ENCODE assay signal across 1 cellular context in the genomic region with DNA sequence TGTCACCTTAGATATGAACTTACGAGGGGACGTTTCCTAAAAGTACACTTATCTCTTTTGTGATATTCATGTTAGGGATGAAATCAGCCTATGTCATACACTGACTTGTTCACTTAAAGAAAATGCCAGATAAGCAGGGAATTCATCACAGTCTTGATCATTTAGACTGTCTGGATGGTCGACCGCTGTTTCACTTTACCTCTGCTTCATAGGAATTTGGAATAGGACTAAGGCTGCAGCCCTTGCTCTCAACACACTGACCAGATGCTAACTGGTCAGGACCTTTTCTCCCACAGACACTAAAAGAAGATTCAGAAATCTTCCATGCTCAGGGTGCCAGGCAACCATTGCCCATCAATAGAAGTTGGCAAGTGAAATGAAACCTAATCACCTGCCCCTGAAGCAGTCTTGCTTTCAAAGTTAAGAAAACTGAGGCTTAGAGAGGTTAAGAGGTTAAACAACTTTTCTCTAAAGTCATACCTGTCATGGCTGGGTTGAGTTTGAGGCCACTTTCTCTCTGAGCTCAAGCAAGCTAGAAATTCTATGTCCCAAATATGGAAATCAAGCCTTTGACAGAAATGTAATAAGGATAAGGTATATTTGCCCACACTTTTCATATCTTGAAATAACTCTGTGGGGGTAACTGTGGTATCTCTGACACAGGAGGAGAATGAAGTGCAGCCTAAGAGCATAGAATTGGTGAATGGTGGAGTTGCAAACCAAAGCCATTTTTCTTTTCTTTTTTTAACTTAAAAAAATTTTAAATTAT.
TF ChIP-seq lines count a peak whose summit lies in the region.

No MANE protein-coding gene starts in this region.

TF ChIP-seq in GM12878, 131 proteins besides CTCF, POLR2A, EP300 and RAD21 (continued from another document and continues in another):
- TF ChIP-seq, protein P1, sequence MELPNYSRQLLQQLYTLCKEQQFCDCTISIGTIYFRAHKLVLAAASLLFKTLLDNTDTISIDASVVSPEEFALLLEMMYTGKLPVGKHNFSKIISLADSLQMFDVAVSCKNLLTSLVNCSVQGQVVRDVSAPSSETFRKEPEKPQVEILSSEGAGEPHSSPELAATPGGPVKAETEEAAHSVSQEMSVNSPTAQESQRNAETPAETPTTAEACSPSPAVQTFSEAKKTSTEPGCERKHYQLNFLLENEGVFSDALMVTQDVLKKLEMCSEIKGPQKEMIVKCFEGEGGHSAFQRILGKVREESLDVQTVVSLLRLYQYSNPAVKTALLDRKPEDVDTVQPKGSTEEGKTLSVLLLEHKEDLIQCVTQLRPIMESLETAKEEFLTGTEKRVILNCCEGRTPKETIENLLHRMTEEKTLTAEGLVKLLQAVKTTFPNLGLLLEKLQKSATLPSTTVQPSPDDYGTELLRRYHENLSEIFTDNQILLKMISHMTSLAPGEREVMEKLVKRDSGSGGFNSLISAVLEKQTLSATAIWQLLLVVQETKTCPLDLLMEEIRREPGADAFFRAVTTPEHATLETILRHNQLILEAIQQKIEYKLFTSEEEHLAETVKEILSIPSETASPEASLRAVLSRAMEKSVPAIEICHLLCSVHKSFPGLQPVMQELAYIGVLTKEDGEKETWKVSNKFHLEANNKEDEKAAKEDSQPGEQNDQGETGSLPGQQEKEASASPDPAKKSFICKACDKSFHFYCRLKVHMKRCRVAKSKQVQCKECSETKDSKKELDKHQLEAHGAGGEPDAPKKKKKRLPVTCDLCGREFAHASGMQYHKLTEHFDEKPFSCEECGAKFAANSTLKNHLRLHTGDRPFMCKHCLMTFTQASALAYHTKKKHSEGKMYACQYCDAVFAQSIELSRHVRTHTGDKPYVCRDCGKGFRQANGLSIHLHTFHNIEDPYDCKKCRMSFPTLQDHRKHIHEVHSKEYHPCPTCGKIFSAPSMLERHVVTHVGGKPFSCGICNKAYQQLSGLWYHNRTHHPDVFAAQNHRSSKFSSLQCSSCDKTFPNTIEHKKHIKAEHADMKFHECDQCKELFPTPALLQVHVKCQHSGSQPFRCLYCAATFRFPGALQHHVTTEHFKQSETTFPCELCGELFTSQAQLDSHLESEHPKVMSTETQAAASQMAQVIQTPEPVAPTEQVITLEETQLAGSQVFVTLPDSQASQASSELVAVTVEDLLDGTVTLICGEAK (IDR thresholded peaks at IDR 0.05; ENCODE audit: borderline replicate concordance) = no peak
- TF ChIP-seq CREM (IDR thresholded peaks at IDR 0.05; ENCODE audit: low read depth) (0 out of 2 replicates have a peak, but pooled peaks have one; percentile 5), MEF2A (IDR thresholded peaks at IDR 0.05; ENCODE audit: insufficient read depth, low read depth, low read length) (0 out of 2 replicates have a peak, but pooled peaks have one; percentile 23), MTA2 (IDR thresholded peaks at IDR 0.05; ENCODE audit: low read depth) (no peak), LARP7 (IDR thresholded peaks at IDR 0.05) (no peak), TCF12 (IDR thresholded peaks at IDR 0.05; ENCODE audit: low read depth, low read length) (no peak), EGR1 (IDR thresholded peaks at IDR 0.05; ENCODE audit: borderline replicate concordance in 1 of 2, low read depth in 2 of 2, low read length in 2 of 2) (no peak), CHD4 (IDR thresholded peaks at IDR 0.05) (no peak), NRF1 (conservative IDR thresholded peaks at IDR 0.05; ENCODE audit: low read depth, low read length) (no peak), YY1 (IDR thresholded peaks at IDR 0.05; ENCODE audit: low read depth, low read length) (0 out of 2 replicates have a peak, but pooled peaks have one; percentile 12), RAD51 (IDR thresholded peaks at IDR 0.05) (no peak), PAX8 (IDR thresholded peaks at IDR 0.05) (no peak), NR2F1 (conservative IDR thresholded peaks at IDR 0.05) (peak; percentile 85), ETV6 (conservative IDR thresholded peaks at IDR 0.05 in 1 of 2, IDR thresholded peaks at IDR 0.05 in 1 of 2; ENCODE audit: borderline replicate concordance in 1 of 2, low read depth in 1 of 2) (peak in 1 of 2 experiments; percentile 40; a peak in 2 of 4 replicates), BMI1 (IDR thresholded peaks at IDR 0.05; ENCODE audit: borderline replicate concordance) (no peak), SMC3 (IDR thresholded peaks at IDR 0.05; ENCODE audit: borderline replicate concordance, low read length) (no peak), RUNX3 (IDR thresholded peaks at IDR 0.05; ENCODE audit: low read length) (0 out of 2 replicates have a peak, but pooled peaks have one; percentile 7), PML (IDR thresholded peaks at IDR 0.05; ENCODE audit: low read length) (no peak), IRF4 (IDR thresholded peaks at IDR 0.05; ENCODE audit: low read depth, low read length) (no peak), CBX5 (IDR thresholded peaks at IDR 0.05; ENCODE audit: low read depth) (no peak), BCL11A (IDR thresholded peaks at IDR 0.05; ENCODE audit: low read depth, low read length) (no peak)
- TF ChIP-seq, protein P2, sequence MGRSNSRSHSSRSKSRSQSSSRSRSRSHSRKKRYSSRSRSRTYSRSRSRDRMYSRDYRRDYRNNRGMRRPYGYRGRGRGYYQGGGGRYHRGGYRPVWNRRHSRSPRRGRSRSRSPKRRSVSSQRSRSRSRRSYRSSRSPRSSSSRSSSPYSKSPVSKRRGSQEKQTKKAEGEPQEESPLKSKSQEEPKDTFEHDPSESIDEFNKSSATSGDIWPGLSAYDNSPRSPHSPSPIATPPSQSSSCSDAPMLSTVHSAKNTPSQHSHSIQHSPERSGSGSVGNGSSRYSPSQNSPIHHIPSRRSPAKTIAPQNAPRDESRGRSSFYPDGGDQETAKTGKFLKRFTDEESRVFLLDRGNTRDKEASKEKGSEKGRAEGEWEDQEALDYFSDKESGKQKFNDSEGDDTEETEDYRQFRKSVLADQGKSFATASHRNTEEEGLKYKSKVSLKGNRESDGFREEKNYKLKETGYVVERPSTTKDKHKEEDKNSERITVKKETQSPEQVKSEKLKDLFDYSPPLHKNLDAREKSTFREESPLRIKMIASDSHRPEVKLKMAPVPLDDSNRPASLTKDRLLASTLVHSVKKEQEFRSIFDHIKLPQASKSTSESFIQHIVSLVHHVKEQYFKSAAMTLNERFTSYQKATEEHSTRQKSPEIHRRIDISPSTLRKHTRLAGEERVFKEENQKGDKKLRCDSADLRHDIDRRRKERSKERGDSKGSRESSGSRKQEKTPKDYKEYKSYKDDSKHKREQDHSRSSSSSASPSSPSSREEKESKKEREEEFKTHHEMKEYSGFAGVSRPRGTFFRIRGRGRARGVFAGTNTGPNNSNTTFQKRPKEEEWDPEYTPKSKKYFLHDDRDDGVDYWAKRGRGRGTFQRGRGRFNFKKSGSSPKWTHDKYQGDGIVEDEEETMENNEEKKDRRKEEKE (IDR thresholded peaks at IDR 0.05) = no peak
- TF ChIP-seq, protein P3, sequence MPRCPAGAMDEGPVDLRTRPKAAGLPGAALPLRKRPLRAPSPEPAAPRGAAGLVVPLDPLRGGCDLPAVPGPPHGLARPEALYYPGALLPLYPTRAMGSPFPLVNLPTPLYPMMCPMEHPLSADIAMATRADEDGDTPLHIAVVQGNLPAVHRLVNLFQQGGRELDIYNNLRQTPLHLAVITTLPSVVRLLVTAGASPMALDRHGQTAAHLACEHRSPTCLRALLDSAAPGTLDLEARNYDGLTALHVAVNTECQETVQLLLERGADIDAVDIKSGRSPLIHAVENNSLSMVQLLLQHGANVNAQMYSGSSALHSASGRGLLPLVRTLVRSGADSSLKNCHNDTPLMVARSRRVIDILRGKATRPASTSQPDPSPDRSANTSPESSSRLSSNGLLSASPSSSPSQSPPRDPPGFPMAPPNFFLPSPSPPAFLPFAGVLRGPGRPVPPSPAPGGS (IDR thresholded peaks at IDR 0.05; ENCODE audit: borderline replicate concordance, insufficient read depth, low read depth, low read length, poor library complexity, severe bottlenecking) = no peak
- TF ChIP-seq, protein P4, sequence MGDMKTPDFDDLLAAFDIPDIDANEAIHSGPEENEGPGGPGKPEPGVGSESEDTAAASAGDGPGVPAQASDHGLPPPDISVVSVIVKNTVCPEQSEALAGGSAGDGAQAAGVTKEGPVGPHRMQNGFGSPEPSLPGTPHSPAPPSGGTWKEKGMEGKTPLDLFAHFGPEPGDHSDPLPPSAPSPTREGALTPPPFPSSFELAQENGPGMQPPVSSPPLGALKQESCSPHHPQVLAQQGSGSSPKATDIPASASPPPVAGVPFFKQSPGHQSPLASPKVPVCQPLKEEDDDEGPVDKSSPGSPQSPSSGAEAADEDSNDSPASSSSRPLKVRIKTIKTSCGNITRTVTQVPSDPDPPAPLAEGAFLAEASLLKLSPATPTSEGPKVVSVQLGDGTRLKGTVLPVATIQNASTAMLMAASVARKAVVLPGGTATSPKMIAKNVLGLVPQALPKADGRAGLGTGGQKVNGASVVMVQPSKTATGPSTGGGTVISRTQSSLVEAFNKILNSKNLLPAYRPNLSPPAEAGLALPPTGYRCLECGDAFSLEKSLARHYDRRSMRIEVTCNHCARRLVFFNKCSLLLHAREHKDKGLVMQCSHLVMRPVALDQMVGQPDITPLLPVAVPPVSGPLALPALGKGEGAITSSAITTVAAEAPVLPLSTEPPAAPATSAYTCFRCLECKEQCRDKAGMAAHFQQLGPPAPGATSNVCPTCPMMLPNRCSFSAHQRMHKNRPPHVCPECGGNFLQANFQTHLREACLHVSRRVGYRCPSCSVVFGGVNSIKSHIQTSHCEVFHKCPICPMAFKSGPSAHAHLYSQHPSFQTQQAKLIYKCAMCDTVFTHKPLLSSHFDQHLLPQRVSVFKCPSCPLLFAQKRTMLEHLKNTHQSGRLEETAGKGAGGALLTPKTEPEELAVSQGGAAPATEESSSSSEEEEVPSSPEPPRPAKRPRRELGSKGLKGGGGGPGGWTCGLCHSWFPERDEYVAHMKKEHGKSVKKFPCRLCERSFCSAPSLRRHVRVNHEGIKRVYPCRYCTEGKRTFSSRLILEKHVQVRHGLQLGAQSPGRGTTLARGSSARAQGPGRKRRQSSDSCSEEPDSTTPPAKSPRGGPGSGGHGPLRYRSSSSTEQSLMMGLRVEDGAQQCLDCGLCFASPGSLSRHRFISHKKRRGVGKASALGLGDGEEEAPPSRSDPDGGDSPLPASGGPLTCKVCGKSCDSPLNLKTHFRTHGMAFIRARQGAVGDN (IDR thresholded peaks at IDR 0.05) = 0 out of 2 replicates have a peak, but pooled peaks have one; percentile 26
- TF ChIP-seq, protein P5, sequence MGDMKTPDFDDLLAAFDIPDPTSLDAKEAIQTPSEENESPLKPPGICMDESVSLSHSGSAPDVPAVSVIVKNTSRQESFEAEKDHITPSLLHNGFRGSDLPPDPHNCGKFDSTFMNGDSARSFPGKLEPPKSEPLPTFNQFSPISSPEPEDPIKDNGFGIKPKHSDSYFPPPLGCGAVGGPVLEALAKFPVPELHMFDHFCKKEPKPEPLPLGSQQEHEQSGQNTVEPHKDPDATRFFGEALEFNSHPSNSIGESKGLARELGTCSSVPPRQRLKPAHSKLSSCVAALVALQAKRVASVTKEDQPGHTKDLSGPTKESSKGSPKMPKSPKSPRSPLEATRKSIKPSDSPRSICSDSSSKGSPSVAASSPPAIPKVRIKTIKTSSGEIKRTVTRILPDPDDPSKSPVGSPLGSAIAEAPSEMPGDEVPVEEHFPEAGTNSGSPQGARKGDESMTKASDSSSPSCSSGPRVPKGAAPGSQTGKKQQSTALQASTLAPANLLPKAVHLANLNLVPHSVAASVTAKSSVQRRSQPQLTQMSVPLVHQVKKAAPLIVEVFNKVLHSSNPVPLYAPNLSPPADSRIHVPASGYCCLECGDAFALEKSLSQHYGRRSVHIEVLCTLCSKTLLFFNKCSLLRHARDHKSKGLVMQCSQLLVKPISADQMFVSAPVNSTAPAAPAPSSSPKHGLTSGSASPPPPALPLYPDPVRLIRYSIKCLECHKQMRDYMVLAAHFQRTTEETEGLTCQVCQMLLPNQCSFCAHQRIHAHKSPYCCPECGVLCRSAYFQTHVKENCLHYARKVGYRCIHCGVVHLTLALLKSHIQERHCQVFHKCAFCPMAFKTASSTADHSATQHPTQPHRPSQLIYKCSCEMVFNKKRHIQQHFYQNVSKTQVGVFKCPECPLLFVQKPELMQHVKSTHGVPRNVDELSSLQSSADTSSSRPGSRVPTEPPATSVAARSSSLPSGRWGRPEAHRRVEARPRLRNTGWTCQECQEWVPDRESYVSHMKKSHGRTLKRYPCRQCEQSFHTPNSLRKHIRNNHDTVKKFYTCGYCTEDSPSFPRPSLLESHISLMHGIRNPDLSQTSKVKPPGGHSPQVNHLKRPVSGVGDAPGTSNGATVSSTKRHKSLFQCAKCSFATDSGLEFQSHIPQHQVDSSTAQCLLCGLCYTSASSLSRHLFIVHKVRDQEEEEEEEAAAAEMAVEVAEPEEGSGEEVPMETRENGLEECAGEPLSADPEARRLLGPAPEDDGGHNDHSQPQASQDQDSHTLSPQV (IDR thresholded peaks at IDR 0.05) = no peak
- TF ChIP-seq, protein P6, sequence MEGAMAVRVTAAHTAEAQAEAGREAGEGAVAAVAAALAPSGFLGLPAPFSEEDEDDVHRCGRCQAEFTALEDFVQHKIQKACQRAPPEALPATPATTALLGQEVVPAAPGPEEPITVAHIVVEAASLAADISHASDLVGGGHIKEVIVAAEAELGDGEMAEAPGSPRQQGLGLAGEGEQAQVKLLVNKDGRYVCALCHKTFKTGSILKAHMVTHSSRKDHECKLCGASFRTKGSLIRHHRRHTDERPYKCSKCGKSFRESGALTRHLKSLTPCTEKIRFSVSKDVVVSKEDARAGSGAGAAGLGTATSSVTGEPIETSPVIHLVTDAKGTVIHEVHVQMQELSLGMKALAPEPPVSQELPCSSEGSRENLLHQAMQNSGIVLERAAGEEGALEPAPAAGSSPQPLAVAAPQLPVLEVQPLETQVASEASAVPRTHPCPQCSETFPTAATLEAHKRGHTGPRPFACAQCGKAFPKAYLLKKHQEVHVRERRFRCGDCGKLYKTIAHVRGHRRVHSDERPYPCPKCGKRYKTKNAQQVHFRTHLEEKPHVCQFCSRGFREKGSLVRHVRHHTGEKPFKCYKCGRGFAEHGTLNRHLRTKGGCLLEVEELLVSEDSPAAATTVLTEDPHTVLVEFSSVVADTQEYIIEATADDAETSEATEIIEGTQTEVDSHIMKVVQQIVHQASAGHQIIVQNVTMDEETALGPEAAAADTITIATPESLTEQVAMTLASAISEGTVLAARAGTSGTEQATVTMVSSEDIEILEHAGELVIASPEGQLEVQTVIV (IDR thresholded peaks at IDR 0.05; ENCODE audit: borderline replicate concordance, partially characterized antibody) = no peak
- TF ChIP-seq, protein P7, sequence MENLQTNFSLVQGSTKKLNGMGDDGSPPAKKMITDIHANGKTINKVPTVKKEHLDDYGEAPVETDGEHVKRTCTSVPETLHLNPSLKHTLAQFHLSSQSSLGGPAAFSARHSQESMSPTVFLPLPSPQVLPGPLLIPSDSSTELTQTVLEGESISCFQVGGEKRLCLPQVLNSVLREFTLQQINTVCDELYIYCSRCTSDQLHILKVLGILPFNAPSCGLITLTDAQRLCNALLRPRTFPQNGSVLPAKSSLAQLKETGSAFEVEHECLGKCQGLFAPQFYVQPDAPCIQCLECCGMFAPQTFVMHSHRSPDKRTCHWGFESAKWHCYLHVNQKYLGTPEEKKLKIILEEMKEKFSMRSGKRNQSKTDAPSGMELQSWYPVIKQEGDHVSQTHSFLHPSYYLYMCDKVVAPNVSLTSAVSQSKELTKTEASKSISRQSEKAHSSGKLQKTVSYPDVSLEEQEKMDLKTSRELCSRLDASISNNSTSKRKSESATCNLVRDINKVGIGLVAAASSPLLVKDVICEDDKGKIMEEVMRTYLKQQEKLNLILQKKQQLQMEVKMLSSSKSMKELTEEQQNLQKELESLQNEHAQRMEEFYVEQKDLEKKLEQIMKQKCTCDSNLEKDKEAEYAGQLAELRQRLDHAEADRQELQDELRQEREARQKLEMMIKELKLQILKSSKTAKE (IDR thresholded peaks at IDR 0.05; ENCODE audit: low read depth, poor library complexity, severe bottlenecking) = no peak
